Comparison of ENCODE assay signal across 8 cellular contexts in genomic region chr4:78638324-78639172, GRCh38.
A peak's percentile ranks its signal among the peaks of the same experiment; 100 is the strongest.
DNase-seq lines count a peak whose midpoint lies in the region; ATAC-seq, FAIRE-seq and TF ChIP-seq lines count a peak whose summit lies in the region.

No MANE protein-coding gene starts in this region.

- H3K4me3 Mint-ChIP-seq in dendritic cell treated with granulocyte-macrophage colony-stimulating factor and Interleukin-4, amounts not matched to agents 40 ng/mL and 50 ng/mL, for 4 days, result peak overlapping the region; percentile 57

- TF ChIP-seq POLR2A in thyroid gland (IDR thresholded peaks at IDR 0.05), result no peak

- no peaks in the 10 kb centered on the region for H3K9me3 Mint-ChIP-seq in dendritic cell treated with granulocyte-macrophage colony-stimulating factor and Interleukin-4, amounts not matched to agents 40 ng/mL and 50 ng/mL, for 4 days

- H3K27me3 Mint-ChIP-seq in dendritic cell treated with granulocyte-macrophage colony-stimulating factor and Interleukin-4, amounts not matched to agents 40 ng/mL and 50 ng/mL, for 4 days, result no peaks in the 10 kb centered on the region

- no peaks in the 10 kb centered on the region for H3K9me3 ChIP-seq in thyroid gland
- H3K9me3 ChIP-seq in BE2C, result no peaks in the 10 kb centered on the region

- peak; percentile 71 for ATAC-seq in GM18520 (IDR thresholded peaks at IDR 0.05; ENCODE audit: unreplicated experiment)
- ATAC-seq in GM21576 (IDR thresholded peaks at IDR 0.05; ENCODE audit: unreplicated experiment), result peak; percentile 82
- peak; percentile 76 for ATAC-seq in HG03558 (IDR thresholded peaks at IDR 0.05; ENCODE audit: extremely low read depth, unreplicated experiment)

- H3K36me3 ChIP-seq in thyroid gland, result no peaks in the 10 kb centered on the region
- H3K36me3 ChIP-seq in BE2C, result no peaks in the 10 kb centered on the region

- H3K4me1 ChIP-seq in thyroid gland, result peaks cover 8 to 15% of the 10 kb centered on the region in 2 donors
- H3K4me1 ChIP-seq in BE2C, result no peaks in the 10 kb centered on the region; the same call in 1 of the 2 replicates

- H3K27me3 ChIP-seq in thyroid gland, result no peaks in the 10 kb centered on the region
- H3K27me3 ChIP-seq in BE2C, result no peaks in the 10 kb centered on the region

- intact Hi-C loops in dendritic cell treated with granulocyte-macrophage colony-stimulating factor and Interleukin-4, amounts not matched to agents 40 ng/mL and 50 ng/mL, for 4 days (cut with micrococcal nuclease), result no loop called here
- intact Hi-C loops in thyroid gland (cut with DNase I), result no loop called here

- FAIRE-seq in frontal cortex (lab: Jason Lieb, UNC), result no peak

- TF ChIP-seq CTCF in thyroid gland (IDR thresholded peaks at IDR 0.05) (no peak), BE2C (IDR thresholded peaks at IDR 0.05; ENCODE audit: low read depth, low read length) (no peak)

- WGBS in thyroid gland, 2 donors, result 68 to 74% methylated on average over 4 of the region's 4 CpGs

- H3K36me3 Mint-ChIP-seq in dendritic cell treated with granulocyte-macrophage colony-stimulating factor and Interleukin-4, amounts not matched to agents 40 ng/mL and 50 ng/mL, for 4 days (ENCODE audit: low read depth), result no peaks in the 10 kb centered on the region

- H3K27ac Mint-ChIP-seq in dendritic cell treated with granulocyte-macrophage colony-stimulating factor and Interleukin-4, amounts not matched to agents 40 ng/mL and 50 ng/mL, for 4 days, result peak overlapping the region; percentile 85

- peak overlapping the region in 1 of 3 donors; percentile 7 for H3K27ac ChIP-seq in thyroid gland

- no peak overlapping the region for H3K4me3 ChIP-seq in thyroid gland (replicated peaks in 1 of 3)
- H3K4me3 ChIP-seq in BE2C (ENCODE audit: low read depth, low read length), result no peak overlapping the region

- H3K4me1 Mint-ChIP-seq in dendritic cell treated with granulocyte-macrophage colony-stimulating factor and Interleukin-4, amounts not matched to agents 40 ng/mL and 50 ng/mL, for 4 days (ENCODE audit: low read depth), result peaks cover 67% of the 10 kb centered on the region

- DNase-seq in thyroid gland, result no peak
- no peak for DNase-seq in NCI-H2107 (lab: John Stamatoyannopoulos, UW)
- no peak for DNase-seq in frontal cortex (ENCODE audit: low spot score in 2 of 2)
- DNase-seq in BE2C, result no peak
